ENCODE assay signal across 21 cellular contexts in genomic region chr5:16842916-16843315, GRCh38.
DNase-seq lines count a peak whose midpoint lies in the region; ATAC-seq and TF ChIP-seq lines count a peak whose summit lies in the region.
"Had no signal": no experiment of that assay in that cellular context is flagged by ENCODE, and none has a peak within 500 bp of the region (broad histone marks: within the 10 kb centered on the region; RNA-seq: fewer than 3 reads in every experiment).

No MANE protein-coding gene starts in this region.

- peak; percentile 81 for ATAC-seq in sciatic nerve
- ATAC-seq in HG03432 (IDR thresholded peaks at IDR 0.05; ENCODE audit: unreplicated experiment): no peak
- ATAC-seq: activated CD8-positive, alpha-beta T cell treated with anti-CD3 and anti-CD28 coated beads for 36 hours; gastroesophageal sphincter; left colon had no signal

- H3K36me3 ChIP-seq in adipocyte (ENCODE audit: control insufficient read depth, insufficient read depth, low read length, severe bottlenecking): no peaks in the 10 kb centered on the region
- H3K36me3 ChIP-seq: gastroesophageal sphincter had no signal

- no peaks in the 10 kb centered on the region for H3K4me1 Mint-ChIP-seq in T-helper 2 cell treated with Interferon-gamma antibody and Interleukin-4, amounts not matched to agents 5 μg/mL and 100 μg/mL, for 36 hours (ENCODE audit: low read depth)
- H3K4me1 Mint-ChIP-seq: activated naive CD4-positive, alpha-beta T cell treated with anti-CD3 and anti-CD28 coated beads, Interleukin-2, amount 50 U/mL, for 24 hours had no signal

- no peaks in the 10 kb centered on the region for H3K9me3 Mint-ChIP-seq in T-helper 2 cell treated with Interferon-gamma antibody and Interleukin-4, amounts not matched to agents 5 μg/mL and 100 μg/mL, for 36 hours
- H3K9me3 Mint-ChIP-seq: activated CD8-positive, alpha-beta T cell treated with anti-CD3 and anti-CD28 coated beads for 36 hours; activated naive CD4-positive, alpha-beta T cell treated with anti-CD3 and anti-CD28 coated beads, Interleukin-2, amount 50 U/mL, for 24 hours; brain; T-helper 1 cell treated with Interleukin-12 subunit alpha and Interleukin-12 subunit beta and Interleukin-4 antibody, amounts not matched to agents 30 μg/mL and 1 μg/mL, for 36 hours had no signal

- peaks cover 3% of the 10 kb centered on the region for H3K27me3 Mint-ChIP-seq in T-helper 2 cell treated with Interferon-gamma antibody and Interleukin-4, amounts not matched to agents 5 μg/mL and 100 μg/mL, for 36 hours (ENCODE audit: low read depth)

- no peaks in the 10 kb centered on the region for H3K9me3 ChIP-seq in adipocyte (ENCODE audit: control insufficient read depth, low read length)
- H3K9me3 ChIP-seq: gastroesophageal sphincter had no signal

- no peak overlapping the region for H3K4me3 Mint-ChIP-seq in T-helper 2 cell treated with Interferon-gamma antibody and Interleukin-4, amounts not matched to agents 5 μg/mL and 100 μg/mL, for 36 hours
- H3K4me3 Mint-ChIP-seq: activated CD8-positive, alpha-beta T cell treated with anti-CD3 and anti-CD28 coated beads for 36 hours; activated naive CD4-positive, alpha-beta T cell treated with anti-CD3 and anti-CD28 coated beads, Interleukin-2, amount 50 U/mL, for 24 hours; T-helper 1 cell treated with Interleukin-12 subunit alpha and Interleukin-12 subunit beta and Interleukin-4 antibody, amounts not matched to agents 30 μg/mL and 1 μg/mL, for 36 hours had no signal

- no peak overlapping the region for H3K4me3 ChIP-seq in adipocyte (ENCODE audit: low read length)
- H3K4me3 ChIP-seq in fibroblast of the aortic adventitia (ENCODE audit: low read depth, low read length): no peak overlapping the region
- H3K4me3 ChIP-seq: coronary artery, gastroesophageal sphincter, GM23248 had no signal

- H3K36me3 Mint-ChIP-seq in T-helper 2 cell treated with Interferon-gamma antibody and Interleukin-4, amounts not matched to agents 5 μg/mL and 100 μg/mL, for 36 hours (ENCODE audit: low read depth): no peaks in the 10 kb centered on the region
- H3K36me3 Mint-ChIP-seq: activated naive CD4-positive, alpha-beta T cell treated with anti-CD3 and anti-CD28 coated beads, Interleukin-2, amount 50 U/mL, for 24 hours had no signal

- intact Hi-C loops in sciatic nerve (cut with DNase I): no loop called here

- H3K27me3 ChIP-seq in adipocyte (replicated peaks; ENCODE audit: control insufficient read depth, insufficient read depth, low read length): no peaks in the 10 kb centered on the region
- H3K27me3 ChIP-seq: gastroesophageal sphincter had no signal

- no peak overlapping the region for H3K27ac Mint-ChIP-seq in T-helper 2 cell treated with Interferon-gamma antibody and Interleukin-4, amounts not matched to agents 5 μg/mL and 100 μg/mL, for 36 hours
- H3K27ac Mint-ChIP-seq: activated CD8-positive, alpha-beta T cell treated with anti-CD3 and anti-CD28 coated beads for 36 hours; activated naive CD4-positive, alpha-beta T cell treated with anti-CD3 and anti-CD28 coated beads, Interleukin-2, amount 50 U/mL, for 24 hours; T-helper 1 cell treated with Interleukin-12 subunit alpha and Interleukin-12 subunit beta and Interleukin-4 antibody, amounts not matched to agents 30 μg/mL and 1 μg/mL, for 36 hours had no signal

- DNase-seq in ELF-1 (ENCODE audit: low read depth, low spot score) (peak; percentile 35), adipocyte (ENCODE audit: low read depth) (peak; percentile 22), fibroblast of the aortic adventitia (ENCODE audit: low read depth) (peak; percentile 56), sciatic nerve (ENCODE audit: low spot score) (no peak), amygdala (lab: John Stamatoyannopoulos, UW) (no peak)
- DNase-seq in T-helper 2 cell treated with Interferon-gamma antibody and Interleukin-4, amounts not matched to agents 5 μg/mL and 100 μg/mL, for 36 hours (ENCODE audit: low spot score): no peak
- DNase-seq in activated T-cell treated with anti-CD3 and anti-CD28 coated beads, Interleukin-2, amount 50 U/mL, for 48 hours: no peak
- DNase-seq: activated CD8-positive, alpha-beta T cell treated with anti-CD3 and anti-CD28 coated beads for 36 hours; EL; GM23248; left colon; NCI-H1417; NCI-H2171; Right ventricle myocardium superior; stimulated activated CD8-positive, alpha-beta memory T cell treated with anti-CD3 and anti-CD28 coated beads, Interleukin-4, amount 100 ng/mL, for 48 hours had no signal

- no peak for TF ChIP-seq CTCF in fibroblast of the aortic adventitia (IDR thresholded peaks at IDR 0.05; ENCODE audit: insufficient read depth, low read length)

- peaks cover 12% of the 10 kb centered on the region for H3K4me1 ChIP-seq in adipocyte (ENCODE audit: control insufficient read depth, insufficient read depth, low read length)
- H3K4me1 ChIP-seq: gastroesophageal sphincter had no signal

- H3K9ac ChIP-seq in adipocyte (ENCODE audit: low read length): no peak overlapping the region
- H3K9ac ChIP-seq: GM23248 had no signal

Comparison
In these comparisons a context has a peak if more than half of its experiments do, and no peak if none do; other contexts are left out.
1. DNase-seq: peak in ELF-1 (single experiment), adipocyte (single experiment) and fibroblast of the aortic adventitia (single experiment); none in sciatic nerve (single experiment), T-helper 2 cell treated with Interferon-gamma antibody and Interleukin-4, amounts not matched to agents 5 μg/mL and 100 μg/mL, for 36 hours (single experiment), amygdala (0 of 56) and activated T-cell treated with anti-CD3 and anti-CD28 coated beads, Interleukin-2, amount 50 U/mL, for 48 hours (0 of 2).